1 cellular context compared by ENCODE assay signal in the genomic region with DNA sequence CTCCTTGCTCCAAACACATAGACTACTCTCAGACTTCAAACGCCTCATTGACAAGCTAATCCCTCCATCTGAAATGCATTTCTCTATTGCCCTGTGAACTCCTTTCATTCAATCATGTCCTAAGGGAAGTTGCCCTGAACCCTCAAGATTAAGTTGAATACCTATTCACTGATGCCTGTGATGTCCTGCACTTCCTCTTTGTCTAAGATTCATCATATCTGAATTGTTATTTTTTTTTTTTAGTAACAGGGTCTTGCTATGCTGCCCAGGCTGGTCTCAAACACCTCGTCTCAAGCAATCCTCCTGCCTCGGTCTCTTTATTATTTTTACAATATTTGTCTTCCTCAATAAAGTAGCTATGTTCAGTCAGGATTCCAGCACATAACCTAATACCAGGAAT.
TF ChIP-seq lines count a peak whose summit lies in the region.

No MANE protein-coding gene starts in this region.

TF ChIP-seq in WTC11, 78 proteins besides CTCF, POLR2A, EP300 and RAD21:
- TF ChIP-seq ZNF232 (CRISPR knock-in tag; IDR thresholded peaks at IDR 0.05) (no peak), TP53 (CRISPR knock-in tag; IDR thresholded peaks at IDR 0.05) (no peak), CBFB (CRISPR knock-in tag; IDR thresholded peaks at IDR 0.05; ENCODE audit: low read depth) (no peak), ZNF121 (CRISPR knock-in tag; IDR thresholded peaks at IDR 0.05) (peak; percentile 36; the same call in 1 of the 2 replicates), ESRRA (CRISPR knock-in tag; IDR thresholded peaks at IDR 0.05; ENCODE audit: borderline replicate concordance) (no peak), NR1H2 (CRISPR knock-in tag; IDR thresholded peaks at IDR 0.05) (no peak), JUN (CRISPR knock-in tag; IDR thresholded peaks at IDR 0.05) (no peak)
